In genomic region chr1:1597275-1597930, GRCh38 we compare ENCODE assay signal across 8 cellular contexts. TPM values are rescaled to one million over a fixed set of nuclear protein-coding genes. Genes with fewer than 3 reads are reported as not detected.
DNase-seq lines count a peak whose midpoint lies in the region; ATAC-seq, FAIRE-seq and TF ChIP-seq lines count a peak whose summit lies in the region.

No MANE protein-coding gene starts in this region.

- TF ChIP-seq POLR2A in HepG2 (IDR thresholded peaks at IDR 0.05; ENCODE audit: insufficient read depth in 1 of 2, low read depth in 2 of 2, low read length in 2 of 2) (no peak), esophagus muscularis mucosa (IDR thresholded peaks at IDR 0.05; ENCODE audit: low read depth) (no peak)

- H3K27me3 ChIP-seq in H9 (ENCODE audit: insufficient read depth, low read length) (no peaks in the 10 kb centered on the region; the same call in 1 of the 2 replicates), HepG2 (ENCODE audit: control insufficient read depth in 1 of 2, insufficient read depth in 2 of 2, low read length in 2 of 2) (peaks cover 10 to 41% of the 10 kb centered on the region in 2 experiments), esophagus muscularis mucosa (peaks cover 0 to 62% (median 25%) of the 10 kb centered on the region in 4 donors)

- H3K79me1 ChIP-seq in H9 (ENCODE audit: insufficient read depth, low read depth, low read length, poor library complexity, severe bottlenecking) = no peaks in the 10 kb centered on the region

- H3K4me1 Mint-ChIP-seq in H9 (peaks cover 4 to 12% of the 10 kb centered on the region in 2 experiments), immature natural killer cell (peaks cover 0 to 5% of the 10 kb centered on the region in 2 donors)
- peaks cover 4% of the 10 kb centered on the region for H3K4me1 Mint-ChIP-seq in activated naive CD8-positive, alpha-beta T cell treated with anti-CD3 and anti-CD28 coated beads, Interleukin-2, amount 10 ng/mL, durations not matched to agents 7 days and 5 days

- no peaks in the 10 kb centered on the region for H3K9me3 Mint-ChIP-seq in H9
- no peaks in the 10 kb centered on the region for H3K9me3 Mint-ChIP-seq in activated naive CD8-positive, alpha-beta T cell treated with anti-CD3 and anti-CD28 coated beads, Interleukin-2, amount 10 ng/mL, durations not matched to agents 7 days and 5 days
- no peaks in the 10 kb centered on the region for H3K9me3 Mint-ChIP-seq in immature natural killer cell

- peak overlapping the region; percentile 17 to 64; a peak in 2 of 5 replicates for H3K4me3 Mint-ChIP-seq in H9
- H3K4me3 Mint-ChIP-seq in activated naive CD8-positive, alpha-beta T cell treated with anti-CD3 and anti-CD28 coated beads, Interleukin-2, amount 10 ng/mL, durations not matched to agents 7 days and 5 days = no peak overlapping the region
- no peak overlapping the region for H3K4me3 Mint-ChIP-seq in immature natural killer cell

- H3K4me3 ChIP-seq in HepG2 (replicated peaks in 1 of 3; ENCODE audit: insufficient read depth in 1 of 3, low read depth in 2 of 3, low read length in 3 of 3) = peak overlapping the region in 2 of 3 experiments; percentile 29 to 64; a peak in 4 of 6 replicates
- no peak overlapping the region for H3K4me3 ChIP-seq in esophagus muscularis mucosa

- no peaks in the 10 kb centered on the region for H3K4me1 ChIP-seq in H9 (ENCODE audit: insufficient read depth, low read length)
- H3K4me1 ChIP-seq in HepG2 (ENCODE audit: insufficient read depth, low read length) = peaks cover 43% of the 10 kb centered on the region
- H3K4me1 ChIP-seq in esophagus muscularis mucosa = peaks cover 19 to 38% (median 25%) of the 10 kb centered on the region in 4 donors

- no peak overlapping the region for H4K8ac ChIP-seq in H9 (replicated peaks; ENCODE audit: insufficient read length, low read depth, low read length)

- H4K5ac ChIP-seq in H9 (ENCODE audit: insufficient read length, low read depth, low read length) = no peak overlapping the region

- no peak overlapping the region for H3K27ac Mint-ChIP-seq in H9
- no peak overlapping the region for H3K27ac Mint-ChIP-seq in activated naive CD8-positive, alpha-beta T cell treated with anti-CD3 and anti-CD28 coated beads, Interleukin-2, amount 10 ng/mL, durations not matched to agents 7 days and 5 days
- no peak overlapping the region for H3K27ac Mint-ChIP-seq in immature natural killer cell

- H4K91ac ChIP-seq in H9 (ENCODE audit: insufficient read length, low read depth, low read length) = no peak overlapping the region

- H3K36me3 Mint-ChIP-seq in H9 (ENCODE audit: insufficient read depth in 1 of 3, low read depth in 3 of 3) (no peaks in the 10 kb centered on the region), immature natural killer cell (no peaks in the 10 kb centered on the region)
- H3K36me3 Mint-ChIP-seq in activated naive CD8-positive, alpha-beta T cell treated with anti-CD3 and anti-CD28 coated beads, Interleukin-2, amount 10 ng/mL, durations not matched to agents 7 days and 5 days = no peaks in the 10 kb centered on the region

- H3K14ac ChIP-seq in H9 (ENCODE audit: insufficient read depth, low read length) = no peak overlapping the region

- H3K27me3 Mint-ChIP-seq in H9 (ENCODE audit: low read depth) (peaks cover 40% of the 10 kb centered on the region), immature natural killer cell (ENCODE audit: low read depth in 3 of 3) (peaks cover 0 to 3% (median 2%) of the 10 kb centered on the region in 3 donors)
- peaks cover 9% of the 10 kb centered on the region for H3K27me3 Mint-ChIP-seq in activated naive CD8-positive, alpha-beta T cell treated with anti-CD3 and anti-CD28 coated beads, Interleukin-2, amount 10 ng/mL, durations not matched to agents 7 days and 5 days

- no peak for ATAC-seq in activated naive CD8-positive, alpha-beta T cell treated with anti-CD3 and anti-CD28 coated beads, Interleukin-2, amount 10 ng/mL, durations not matched to agents 7 days and 5 days (ENCODE audit: low read depth)
- ATAC-seq in HepG2 (peak; percentile 71), omental fat pad (ENCODE audit: low FRiP score) (no peak), GM19467 (IDR thresholded peaks at IDR 0.05; ENCODE audit: unreplicated experiment) (no peak)

- H3T11ph ChIP-seq in H9 (ENCODE audit: low read length) = no peak overlapping the region

- no peak overlapping the region for H2BK5ac ChIP-seq in H9 (ENCODE audit: insufficient read length, low read length)

- H3K27ac ChIP-seq in H9 (ENCODE audit: insufficient read length, low read depth, low read length) (no peak overlapping the region), HepG2 (ENCODE audit: extremely low read length, insufficient read depth, low read length) (no peak overlapping the region), esophagus muscularis mucosa (replicated peaks in 1 of 4) (no peak overlapping the region)

- H3K4ac ChIP-seq in H9 (ENCODE audit: low read depth, low read length) = no peak overlapping the region

- no peak overlapping the region for H3K56ac ChIP-seq in H9 (ENCODE audit: insufficient read length, low read depth, low read length)

- in situ Hi-C loops in HepG2 (cut with HindIII; ENCODE audit: extremely low pct_ligation_motif_present, low pct_unique_long_range_greater_than_20kb) = no loop called here

- no peak overlapping the region for H3K23ac ChIP-seq in H9 (ENCODE audit: insufficient read length, low read depth, low read length)

- no peak overlapping the region for H3K4me2 ChIP-seq in H9 (ENCODE audit: insufficient read depth, insufficient read length, low read length)
- H3K4me2 ChIP-seq in HepG2 (ENCODE audit: low read depth, low read length) = peak overlapping the region; percentile 74

- TF ChIP-seq EP300 in HepG2 (IDR thresholded peaks at IDR 0.05; ENCODE audit: low read depth in 2 of 2, low read length in 2 of 2) (no peak), HepG2 (CRISPR knock-in tag; IDR thresholded peaks at IDR 0.05; ENCODE audit: borderline replicate concordance) (0 out of 2 replicates have a peak, but pooled peaks have one; percentile 14), esophagus muscularis mucosa (IDR thresholded peaks at IDR 0.05) (no peak)

- H3K9me3 ChIP-seq in H9 (ENCODE audit: control insufficient read depth, low read depth, low read length) (no peaks in the 10 kb centered on the region), HepG2 (ENCODE audit: low read length) (no peaks in the 10 kb centered on the region), esophagus muscularis mucosa (no peaks in the 10 kb centered on the region)

- peaks cover 8% of the 10 kb centered on the region for H3K23me2 ChIP-seq in H9 (ENCODE audit: insufficient read length, low read depth, low read length, poor library complexity, severe bottlenecking)

- H3K36me3 ChIP-seq in HepG2 (replicated peaks in 1 of 2; ENCODE audit: control insufficient read depth in 1 of 2, insufficient read depth in 2 of 2, low read length in 2 of 2) (no peaks in the 10 kb centered on the region), esophagus muscularis mucosa (no peaks in the 10 kb centered on the region)

- CTCF ChIA-PET in HepG2 (lab: Yijun Ruan, JAX; ENCODE audit: low intra/inter-chr PET ratio, low total read pairs) = no interaction called here

- H2AK5ac ChIP-seq in H9 (ENCODE audit: insufficient read length, low read length) = no peak overlapping the region

- POLR2A ChIA-PET in activated naive CD8-positive, alpha-beta T cell treated with anti-CD3 and anti-CD28 coated beads, Interleukin-2, amount 10 ng/mL, durations not matched to agents 7 days and 5 days (lab: Charles Lee) = interaction anchor here (0.6 to 2.1 kb wide), 4 partner anchors 10 to 45 kb away, joined by 3 to 8 read pairs (median 6); no protein-coding TSS in a partner anchor
- POLR2A ChIA-PET in HepG2 (lab: Yijun Ruan, JAX) = interaction anchor here (0.8 to 1.7 kb wide), 4 partner anchors 9 to 27 kb away, joined by 3 to 17 read pairs (median 4); partner anchors contain the start of gene MIB2

- H4K20me1 ChIP-seq in H9 (ENCODE audit: control insufficient read depth, insufficient read depth, insufficient read length) (no peaks in the 10 kb centered on the region), HepG2 (ENCODE audit: insufficient read depth, low read length) (no peaks in the 10 kb centered on the region)

- no peak overlapping the region for H3K18ac ChIP-seq in H9 (ENCODE audit: insufficient read length, low read depth, low read length)

- TF ChIP-seq CTCF in H9 (conservative IDR thresholded peaks at IDR 0.05) (peak; percentile 57), HepG2 (CRISPR knock-in tag; IDR thresholded peaks at IDR 0.05) (peak; percentile 54), omental fat pad (IDR thresholded peaks at IDR 0.05) (no peak), esophagus muscularis mucosa (IDR thresholded peaks at IDR 0.05) (no peak)

- TF ChIP-seq RAD21 in HepG2 (CRISPR knock-in tag; IDR thresholded peaks at IDR 0.05) = peak; percentile 59

- no peak overlapping the region for H2AFZ ChIP-seq in H9 (ENCODE audit: low read length)
- no peak overlapping the region for H2AFZ ChIP-seq in HepG2 (ENCODE audit: low read length)

- no peak overlapping the region for H2BK20ac ChIP-seq in H9 (ENCODE audit: low read depth, low read length, poor library complexity, severe bottlenecking)

- intact Hi-C loops in HepG2 (cut with micrococcal nuclease; ENCODE audit: unreplicated experiment) = no loop called here
- intact Hi-C loops in esophagus muscularis mucosa (cut with DNase I) = no loop called here

- no peak overlapping the region for H2BK120ac ChIP-seq in H9 (ENCODE audit: low read depth, low read length, poor library complexity, severe bottlenecking)

- no TSS peak for BruUV-seq in HepG2 (replicated peaks; lab: Mats Ljungman, UMichigan)

- FAIRE-seq in HepG2 (lab: Jason Lieb, UNC) = no peak

- no peaks in the 10 kb centered on the region for H3K79me2 ChIP-seq in H9 (ENCODE audit: insufficient read depth, low read length)
- no peaks in the 10 kb centered on the region for H3K79me2 ChIP-seq in HepG2 (ENCODE audit: insufficient read depth, low read length)

- no peak overlapping the region for H2BK12ac ChIP-seq in H9 (ENCODE audit: insufficient read length, low read depth, low read length)

- WGBS in H9 (ENCODE audit: extremely low coverage, insufficient read length, low lambda C conversion rate) = no CpG with 5 or more reads among the region's 16 CpGs
- WGBS in HepG2 (ENCODE audit: low lambda C conversion rate) = 0% methylated on average over 4 of the region's 16 CpGs
- WGBS in esophagus muscularis mucosa = 40% methylated on average over 4 of the region's 16 CpGs

- no peak overlapping the region for H3K9ac ChIP-seq in H9 (ENCODE audit: extremely low read depth, insufficient read length, low read length)
- H3K9ac ChIP-seq in HepG2 (ENCODE audit: insufficient read depth, low read depth, low read length) = 0 out of 2 replicates have a peak overlapping the region, but pooled peaks have one; percentile 9

- no peak overlapping the region for H2BK15ac ChIP-seq in H9 (ENCODE audit: low read depth, low read length)

- DNase-seq in CD1c-positive myeloid dendritic cell (ENCODE audit: extremely low spot score) (peak; percentile 19), H9 (peak; percentile 77), HepG2 (ENCODE audit: low spot score) (no peak), immature natural killer cell (no peak), omental fat pad (ENCODE audit: low spot score) (no peak), esophagus muscularis mucosa (ENCODE audit: extremely low spot score) (no peak)
- DNase-seq in activated naive CD8-positive, alpha-beta T cell treated with anti-CD3 and anti-CD28 coated beads, Interleukin-2, amount 10 ng/mL, durations not matched to agents 7 days and 5 days = peak; percentile 38

RNA-seq across cellular contexts. Expression of gene FNDC10, which starts 2.5 kb away (rescaled TPM):
- total RNA-seq in H9 (2021) (15.2 TPM in 2 replicates), HepG2 (2016; rRNA removed; fragmentation: Illumina TruSeq; extraction: Trizol) (2.0 and 2.5 TPM in 2 replicates), omental fat pad (1 to 10 TPM in 3 of 4 donors, not detected in 1; 1.9 to 2.6 (median 2.2) TPM), esophagus muscularis mucosa (1 to 10 TPM in 1 of 4 donors, under 1 TPM in 2, not detected in 1; 0.50 to 1.9 (median 0.84) TPM)
- total RNA-seq in activated naive CD8-positive, alpha-beta T cell treated with anti-CD3 and anti-CD28 coated beads, Interleukin-2, amount 10 ng/mL, durations not matched to agents 7 days and 5 days = 1 to 10 TPM; 4.4 to 4.6 TPM
- total RNA-seq in HepG2 (2016; cell fraction: cytosol; rRNA removed; fragmentation: Illumina TruSeq; extraction: Trizol; ENCODE audit: low read depth) = 6.6 and 6.8 TPM in 2 replicates
- 2.4 and 2.8 TPM in 2 replicates for total RNA-seq in HepG2 (2016; cell fraction: insoluble cytoplasmic fraction; rRNA removed; fragmentation: Illumina TruSeq; extraction: Trizol)
- total RNA-seq in HepG2 (2016; cell fraction: membrane; rRNA removed; fragmentation: Illumina TruSeq; extraction: Trizol) = 10.4 and 11.3 TPM in 2 replicates
- 1.1 and 1.3 TPM in 2 replicates for total RNA-seq in HepG2 (2016; cell fraction: nucleus; rRNA removed; fragmentation: Illumina TruSeq; extraction: Trizol)
- polyA plus RNA-seq in HepG2 (2011; rRNA removed) (2.2 and 3.1 TPM in 2 replicates), immature natural killer cell (1 to 10 TPM in 2 of 3 donors, under 1 TPM in 1; 0.64 to 1.4 (median 1.1) TPM)
- polyA plus RNA-seq in HepG2 (2011; cell fraction: cytosol; rRNA removed) = 2.6 and 5.4 TPM in 2 replicates
- polyA plus RNA-seq in HepG2 (2011; cell fraction: nucleus; rRNA removed) = 3.9 and 4.3 TPM in 2 replicates
- polyA plus RNA-seq in HepG2 (2012) = 4.0 and 4.3 TPM in 2 replicates
- 20.0 and 21.4 TPM in 2 replicates for polyA plus RNA-seq in HepG2 (2016; cell fraction: cytosol; fragmentation: Illumina TruSeq; extraction: Trizol; ENCODE audit: low read depth)
- 5.1 and 6.0 TPM in 2 replicates for polyA plus RNA-seq in HepG2 (2016; cell fraction: insoluble cytoplasmic fraction; fragmentation: Illumina TruSeq; extraction: Trizol; ENCODE audit: low read depth)
- 21.7 and 28.5 TPM in 2 replicates for polyA plus RNA-seq in HepG2 (2016; cell fraction: membrane; fragmentation: Illumina TruSeq; extraction: Trizol; ENCODE audit: low read depth)
- 4.3 and 4.8 TPM in 2 replicates for polyA plus RNA-seq in HepG2 (2016; cell fraction: nucleus; fragmentation: Illumina TruSeq; extraction: Trizol; ENCODE audit: insufficient read depth, low read depth)
- polyA minus RNA-seq in HepG2 (2011; rRNA and poly(A)+ RNA removed; ENCODE audit: low replicate concordance) = 4.9 TPM in 1 of 2 replicates, not detected in the other
- polyA minus RNA-seq in HepG2 (2011; cell fraction: cytosol; rRNA and poly(A)+ RNA removed) = 4.0 and 4.4 TPM in 2 replicates
- 0.64 and 1.1 TPM in 2 replicates for polyA minus RNA-seq in HepG2 (2011; cell fraction: nucleus; rRNA and poly(A)+ RNA removed)

RNA-seq across cellular contexts. Expression of gene MIB2, which starts 17.9 kb away (rescaled TPM):
- total RNA-seq in H9 (2021) = 77.8 and 78.9 TPM in 2 replicates
- total RNA-seq in activated naive CD8-positive, alpha-beta T cell treated with anti-CD3 and anti-CD28 coated beads, Interleukin-2, amount 10 ng/mL, durations not matched to agents 7 days and 5 days = 10 to 100 TPM; 72.6 to 75.2 TPM
- total RNA-seq in HepG2 (2016; rRNA removed; fragmentation: Illumina TruSeq; extraction: Trizol) = 10.3 and 30.4 TPM in 2 replicates
- 16.4 and 16.7 TPM in 2 replicates for total RNA-seq in HepG2 (2016; cell fraction: cytosol; rRNA removed; fragmentation: Illumina TruSeq; extraction: Trizol; ENCODE audit: low read depth)
- 9.2 and 32.3 TPM in 2 replicates for total RNA-seq in HepG2 (2016; cell fraction: insoluble cytoplasmic fraction; rRNA removed; fragmentation: Illumina TruSeq; extraction: Trizol)
- 20.6 and 22.6 TPM in 2 replicates for total RNA-seq in HepG2 (2016; cell fraction: membrane; rRNA removed; fragmentation: Illumina TruSeq; extraction: Trizol)
- total RNA-seq in HepG2 (2016; cell fraction: nucleus; rRNA removed; fragmentation: Illumina TruSeq; extraction: Trizol) = 24.1 and 25.9 TPM in 2 replicates
- 19.9 and 31.3 TPM in 2 replicates for polyA plus RNA-seq in HepG2 (2011; rRNA removed)
- polyA plus RNA-seq in HepG2 (2011; cell fraction: cytosol; rRNA removed) = 12.2 and 30.4 TPM in 2 replicates
- 421 and 707 TPM in 2 replicates for polyA plus RNA-seq in HepG2 (2011; cell fraction: nucleus; rRNA removed)
- 16.8 and 35.3 TPM in 2 replicates for polyA plus RNA-seq in HepG2 (2012)
- 15.5 and 15.9 TPM in 2 replicates for polyA plus RNA-seq in HepG2 (2016; cell fraction: cytosol; fragmentation: Illumina TruSeq; extraction: Trizol; ENCODE audit: low read depth)
- 9.4 and 11.7 TPM in 2 replicates for polyA plus RNA-seq in HepG2 (2016; cell fraction: insoluble cytoplasmic fraction; fragmentation: Illumina TruSeq; extraction: Trizol; ENCODE audit: low read depth)
- 14.1 and 15.4 TPM in 2 replicates for polyA plus RNA-seq in HepG2 (2016; cell fraction: membrane; fragmentation: Illumina TruSeq; extraction: Trizol; ENCODE audit: low read depth)
- 59.2 and 75.4 TPM in 2 replicates for polyA plus RNA-seq in HepG2 (2016; cell fraction: nucleus; fragmentation: Illumina TruSeq; extraction: Trizol; ENCODE audit: insufficient read depth, low read depth)
- 24.6 and 100 TPM in 2 replicates for polyA minus RNA-seq in HepG2 (2011; rRNA and poly(A)+ RNA removed; ENCODE audit: low replicate concordance)
- polyA minus RNA-seq in HepG2 (2011; cell fraction: cytosol; rRNA and poly(A)+ RNA removed) = 27.4 and 28.8 TPM in 2 replicates
- polyA minus RNA-seq in HepG2 (2011; cell fraction: nucleus; rRNA and poly(A)+ RNA removed) = 51.5 and 62.8 TPM in 2 replicates
- polyA plus RNA-seq in immature natural killer cell = 10 to 100 TPM; 44.0 to 89.0 (median 86.7) TPM
- total RNA-seq in omental fat pad = 10 to 100 TPM; 33.7 to 52.2 (median 40.2) TPM
- 10 to 100 TPM; 33.6 to 99.9 (median 74.6) TPM for total RNA-seq in esophagus muscularis mucosa

RNA-seq across cellular contexts. Expression of gene SSU72, which starts 22.7 kb away (rescaled TPM):
- total RNA-seq in H9 (2021) (179 and 186 TPM in 2 replicates), HepG2 (2016; rRNA removed; fragmentation: Illumina TruSeq; extraction: Trizol) (63.5 and 67.1 TPM in 2 replicates), omental fat pad (100 to 1,000 TPM in 3 of 4 donors, 10 to 100 TPM in 1; 95.7 to 130 (median 107) TPM), esophagus muscularis mucosa (100 to 1,000 TPM in 2 of 4 donors, 10 to 100 TPM in 2; 78.7 to 134 (median 112) TPM)
- total RNA-seq in activated naive CD8-positive, alpha-beta T cell treated with anti-CD3 and anti-CD28 coated beads, Interleukin-2, amount 10 ng/mL, durations not matched to agents 7 days and 5 days = 100 to 1,000 TPM; 118 TPM
- total RNA-seq in HepG2 (2016; cell fraction: cytosol; rRNA removed; fragmentation: Illumina TruSeq; extraction: Trizol; ENCODE audit: low read depth) = 174 and 181 TPM in 2 replicates
- 55.4 and 71.0 TPM in 2 replicates for total RNA-seq in HepG2 (2016; cell fraction: insoluble cytoplasmic fraction; rRNA removed; fragmentation: Illumina TruSeq; extraction: Trizol)
- 205 and 206 TPM in 2 replicates for total RNA-seq in HepG2 (2016; cell fraction: membrane; rRNA removed; fragmentation: Illumina TruSeq; extraction: Trizol)
- total RNA-seq in HepG2 (2016; cell fraction: nucleus; rRNA removed; fragmentation: Illumina TruSeq; extraction: Trizol) = 33.8 and 37.5 TPM in 2 replicates
- polyA plus RNA-seq in HepG2 (2011; rRNA removed) (41.7 and 42.8 TPM in 2 replicates), immature natural killer cell (100 to 1,000 TPM; 159 to 241 (median 160) TPM)
- polyA plus RNA-seq in HepG2 (2011; cell fraction: cytosol; rRNA removed) = 46.2 and 47.3 TPM in 2 replicates
- 54.5 and 58.4 TPM in 2 replicates for polyA plus RNA-seq in HepG2 (2011; cell fraction: nucleus; rRNA removed)
- 78.4 and 81.7 TPM in 2 replicates for polyA plus RNA-seq in HepG2 (2012)
- 402 and 408 TPM in 2 replicates for polyA plus RNA-seq in HepG2 (2016; cell fraction: cytosol; fragmentation: Illumina TruSeq; extraction: Trizol; ENCODE audit: low read depth)
- 95.7 and 105 TPM in 2 replicates for polyA plus RNA-seq in HepG2 (2016; cell fraction: insoluble cytoplasmic fraction; fragmentation: Illumina TruSeq; extraction: Trizol; ENCODE audit: low read depth)
- 348 and 359 TPM in 2 replicates for polyA plus RNA-seq in HepG2 (2016; cell fraction: membrane; fragmentation: Illumina TruSeq; extraction: Trizol; ENCODE audit: low read depth)
- polyA plus RNA-seq in HepG2 (2016; cell fraction: nucleus; fragmentation: Illumina TruSeq; extraction: Trizol; ENCODE audit: insufficient read depth, low read depth) = 88.7 and 92.0 TPM in 2 replicates
- polyA minus RNA-seq in HepG2 (2011; rRNA and poly(A)+ RNA removed; ENCODE audit: low replicate concordance) = 60.1 and 74.5 TPM in 2 replicates
- 44.8 and 47.0 TPM in 2 replicates for polyA minus RNA-seq in HepG2 (2011; cell fraction: cytosol; rRNA and poly(A)+ RNA removed)
- 35.7 and 37.5 TPM in 2 replicates for polyA minus RNA-seq in HepG2 (2011; cell fraction: nucleus; rRNA and poly(A)+ RNA removed)

RNA-seq across cellular contexts. Expression of gene MMP23B, which starts 34.6 kb away (rescaled TPM):
- total RNA-seq in H9 (2021) (12.5 and 13.7 TPM in 2 replicates), HepG2 (2016; rRNA removed; fragmentation: Illumina TruSeq; extraction: Trizol) (0.75 and 1.0 TPM in 2 replicates), omental fat pad (10 to 100 TPM in 3 of 4 donors, 1 to 10 TPM in 1; 9.8 to 61.7 (median 18.5) TPM), esophagus muscularis mucosa (10 to 100 TPM in 3 of 4 donors, 1 to 10 TPM in 1; 3.2 to 19.5 (median 14.0) TPM)
- total RNA-seq in activated naive CD8-positive, alpha-beta T cell treated with anti-CD3 and anti-CD28 coated beads, Interleukin-2, amount 10 ng/mL, durations not matched to agents 7 days and 5 days = 1 to 10 TPM; 5.2 to 6.7 TPM
- 1.0 and 1.4 TPM in 2 replicates for total RNA-seq in HepG2 (2016; cell fraction: cytosol; rRNA removed; fragmentation: Illumina TruSeq; extraction: Trizol; ENCODE audit: low read depth)
- total RNA-seq in HepG2 (2016; cell fraction: insoluble cytoplasmic fraction; rRNA removed; fragmentation: Illumina TruSeq; extraction: Trizol) = 0.46 and 1.8 TPM in 2 replicates
- total RNA-seq in HepG2 (2016; cell fraction: membrane; rRNA removed; fragmentation: Illumina TruSeq; extraction: Trizol) = 1.1 and 1.5 TPM in 2 replicates
- 2.1 and 2.7 TPM in 2 replicates for total RNA-seq in HepG2 (2016; cell fraction: nucleus; rRNA removed; fragmentation: Illumina TruSeq; extraction: Trizol)
- polyA plus RNA-seq in HepG2 (2011; rRNA removed) (0.61 and 2.0 TPM in 2 replicates), immature natural killer cell (10 to 100 TPM; 10.4 to 22.3 (median 12.6) TPM)
- 0.92 and 1.5 TPM in 2 replicates for polyA plus RNA-seq in HepG2 (2011; cell fraction: cytosol; rRNA removed)
- 16.7 and 18.0 TPM in 2 replicates for polyA plus RNA-seq in HepG2 (2011; cell fraction: nucleus; rRNA removed)
- 0.85 and 1.5 TPM in 2 replicates for polyA plus RNA-seq in HepG2 (2012)
- polyA plus RNA-seq in HepG2 (2016; cell fraction: cytosol; fragmentation: Illumina TruSeq; extraction: Trizol; ENCODE audit: low read depth) = 0.46 and 1.3 TPM in 2 replicates
- 0.38 and 0.46 TPM in 2 replicates for polyA plus RNA-seq in HepG2 (2016; cell fraction: insoluble cytoplasmic fraction; fragmentation: Illumina TruSeq; extraction: Trizol; ENCODE audit: low read depth)
- 0.78 and 1.4 TPM in 2 replicates for polyA plus RNA-seq in HepG2 (2016; cell fraction: membrane; fragmentation: Illumina TruSeq; extraction: Trizol; ENCODE audit: low read depth)
- 0.47 and 1.1 TPM in 2 replicates for polyA plus RNA-seq in HepG2 (2016; cell fraction: nucleus; fragmentation: Illumina TruSeq; extraction: Trizol; ENCODE audit: insufficient read depth, low read depth)
- 0.54 and 0.75 TPM in 2 replicates for polyA minus RNA-seq in HepG2 (2011; rRNA and poly(A)+ RNA removed; ENCODE audit: low replicate concordance)
- 0.79 TPM in 1 of 2 replicates, not detected in the other for polyA minus RNA-seq in HepG2 (2011; cell fraction: cytosol; rRNA and poly(A)+ RNA removed)
- polyA minus RNA-seq in HepG2 (2011; cell fraction: nucleus; rRNA and poly(A)+ RNA removed) = 0.77 and 1.4 TPM in 2 replicates

RNA-seq across cellular contexts. Expression of gene TMEM240, which starts 57.0 kb away (rescaled TPM):
- 7.7 and 8.7 TPM in 2 replicates for total RNA-seq in H9 (2021)
- 1 to 10 TPM; 1.2 to 1.9 TPM for total RNA-seq in activated naive CD8-positive, alpha-beta T cell treated with anti-CD3 and anti-CD28 coated beads, Interleukin-2, amount 10 ng/mL, durations not matched to agents 7 days and 5 days
- total RNA-seq in HepG2 (2016; rRNA removed; fragmentation: Illumina TruSeq; extraction: Trizol) = not detected in 2 replicates
- total RNA-seq in HepG2 (2016; cell fraction: cytosol; rRNA removed; fragmentation: Illumina TruSeq; extraction: Trizol; ENCODE audit: low read depth) = not detected in 2 replicates
- not detected in 2 replicates for total RNA-seq in HepG2 (2016; cell fraction: insoluble cytoplasmic fraction; rRNA removed; fragmentation: Illumina TruSeq; extraction: Trizol)
- total RNA-seq in HepG2 (2016; cell fraction: membrane; rRNA removed; fragmentation: Illumina TruSeq; extraction: Trizol) = not detected in 2 replicates
- not detected in 2 replicates for total RNA-seq in HepG2 (2016; cell fraction: nucleus; rRNA removed; fragmentation: Illumina TruSeq; extraction: Trizol)
- 0.17 and 0.21 TPM in 2 replicates for polyA plus RNA-seq in HepG2 (2011; rRNA removed)
- polyA plus RNA-seq in HepG2 (2011; cell fraction: cytosol; rRNA removed) = 0.17 TPM in 1 of 2 replicates, not detected in the other
- polyA plus RNA-seq in HepG2 (2011; cell fraction: nucleus; rRNA removed) = 3.9 and 4.5 TPM in 2 replicates
- polyA plus RNA-seq in HepG2 (2012) = 0.58 and 1.1 TPM in 2 replicates
- polyA plus RNA-seq in HepG2 (2016; cell fraction: cytosol; fragmentation: Illumina TruSeq; extraction: Trizol; ENCODE audit: low read depth) = not detected in 2 replicates
- polyA plus RNA-seq in HepG2 (2016; cell fraction: insoluble cytoplasmic fraction; fragmentation: Illumina TruSeq; extraction: Trizol; ENCODE audit: low read depth) = 0.34 TPM in 1 of 2 replicates, not detected in the other
- not detected in 2 replicates for polyA plus RNA-seq in HepG2 (2016; cell fraction: membrane; fragmentation: Illumina TruSeq; extraction: Trizol; ENCODE audit: low read depth)
- polyA plus RNA-seq in HepG2 (2016; cell fraction: nucleus; fragmentation: Illumina TruSeq; extraction: Trizol; ENCODE audit: insufficient read depth, low read depth) = 0.90 TPM in 1 of 2 replicates, not detected in the other
- not detected in 2 replicates for polyA minus RNA-seq in HepG2 (2011; rRNA and poly(A)+ RNA removed; ENCODE audit: low replicate concordance)
- polyA minus RNA-seq in HepG2 (2011; cell fraction: cytosol; rRNA and poly(A)+ RNA removed) = not detected in 2 replicates
- polyA minus RNA-seq in HepG2 (2011; cell fraction: nucleus; rRNA and poly(A)+ RNA removed) = not detected in 2 replicates
- polyA plus RNA-seq in immature natural killer cell = not detected
- 1 to 10 TPM; 2.6 to 3.5 (median 3.1) TPM for total RNA-seq in omental fat pad
- total RNA-seq in esophagus muscularis mucosa = 10 to 100 TPM in 2 of 4 donors, 1 to 10 TPM in 2; 8.7 to 22.1 (median 13.9) TPM

Comparison
In these comparisons a context has a peak if more than half of its experiments do, and no peak if none do; other contexts are left out.
1. DNase-seq: peak in CD1c-positive myeloid dendritic cell (single experiment), H9 (single experiment) and activated naive CD8-positive, alpha-beta T cell treated with anti-CD3 and anti-CD28 coated beads, Interleukin-2, amount 10 ng/mL, durations not matched to agents 7 days and 5 days (single experiment); none in HepG2 (single experiment), immature natural killer cell (0 of 3), omental fat pad (single experiment) and esophagus muscularis mucosa (single experiment).
2. H3K4me3 Mint-ChIP-seq: peak in H9 (2 of 2); none in activated naive CD8-positive, alpha-beta T cell treated with anti-CD3 and anti-CD28 coated beads, Interleukin-2, amount 10 ng/mL, durations not matched to agents 7 days and 5 days (single experiment) and immature natural killer cell (0 of 5).
3. CTCF ChIP-seq: peak in H9 (single experiment) and HepG2 (single experiment); none in omental fat pad (0 of 3) and esophagus muscularis mucosa (0 of 3).
4. H3K4me3 ChIP-seq: peak in HepG2 (2 of 3); none in esophagus muscularis mucosa (0 of 4).